In genomic region chr12:79988368-79988767, GRCh38 we compare ENCODE assay signal across 19 cellular contexts. TPM values are rescaled to one million over a fixed set of nuclear protein-coding genes. Genes with fewer than 3 reads are reported as not detected.
DNase-seq lines count a peak whose midpoint lies in the region; FAIRE-seq and TF ChIP-seq lines count a peak whose summit lies in the region.
"Had no signal": no experiment of that assay in that cellular context is flagged by ENCODE, and none has a peak within 500 bp of the region (broad histone marks: within the 10 kb centered on the region; RNA-seq: fewer than 3 reads in every experiment).

No MANE protein-coding gene starts in this region.

- peak overlapping the region; percentile 27; the same call in 1 of the 2 replicates for H3K27ac ChIP-seq in SJSA1
- H3K27ac ChIP-seq: 22Rv1 had no signal

- no peak for TF ChIP-seq CTCF in fibroblast of the aortic adventitia (IDR thresholded peaks at IDR 0.05; ENCODE audit: insufficient read depth, low read length)

- H3K4me1 ChIP-seq in SJSA1 (replicated peaks) = peaks cover 46% of the 10 kb centered on the region

- no peaks in the 10 kb centered on the region for H3K9me3 ChIP-seq in SJSA1 (replicated peaks)
- H3K9me3 ChIP-seq: testis had no signal

- no peak for TF ChIP-seq POLR2A in GM12891 (IDR thresholded peaks at IDR 0.05; ENCODE audit: low read depth, low read length)

- DNase-seq in NCI-H1105 treated with DMSO at 0.1 percent for 48 hours (lab: John Stamatoyannopoulos, UW) (peak; percentile 21), NCI-H1105 (lab: John Stamatoyannopoulos, UW) (no peak), SJSA1 (ENCODE audit: low read depth in 1 of 2, low spot score in 2 of 2) (peak in 1 of 2 experiments; percentile 55), fibroblast of the aortic adventitia (ENCODE audit: low read depth) (peak; percentile 30), GM19239 (ENCODE audit: insufficient read length, low spot score) (no peak), GM12891 (ENCODE audit: insufficient read length, low spot score) (no peak), GM19238 (ENCODE audit: insufficient read length, low spot score) (no peak)
- no peak for DNase-seq in stimulated activated CD8-positive, alpha-beta memory T cell treated with anti-CD3 and anti-CD28 coated beads, Interleukin-4, amount 100 ng/mL, for 48 hours
- DNase-seq: activated B cell treated with CpG ODN at 0.5 μM for 24 hours; activated effector memory CD4-positive, alpha-beta T cell treated with Interleukin-2 at 50 U/mL for 16 hours; amniotic stem cell; endodermal cell; midbrain; NCI-H446 treated with DMSO at 0.1 percent for 48 hours; SHP77 treated with DMSO at 0.1 percent for 48 hours; testis had no signal

- FAIRE-seq in GM19239 (lab: Jason Lieb, UNC) (no peak), GM12891 (lab: Jason Lieb, UNC) (no peak)
- FAIRE-seq: GM18507, HepG2 had no signal

- no peaks in the 10 kb centered on the region for H3K27me3 ChIP-seq in SJSA1 (replicated peaks)
- H3K27me3 ChIP-seq: testis had no signal

- H3K4me3 ChIP-seq in SJSA1 (no peak overlapping the region), fibroblast of the aortic adventitia (ENCODE audit: low read depth, low read length) (no peak overlapping the region)
- H3K4me3 ChIP-seq: testis had no signal

- no peaks in the 10 kb centered on the region for H3K36me3 ChIP-seq in SJSA1

TF ChIP-seq in GM12891, 5 proteins besides CTCF, POLR2A, EP300 and RAD21:
- TF ChIP-seq TAF1 (IDR thresholded peaks at IDR 0.05; ENCODE audit: low read depth, low read length) (no peak), SPI1 (IDR thresholded peaks at IDR 0.05; ENCODE audit: low read depth, low read length) (no peak), POLR2AphosphoS5 (IDR thresholded peaks at IDR 0.05; ENCODE audit: low read depth, low read length) (no peak), PAX5 (IDR thresholded peaks at IDR 0.05; ENCODE audit: insufficient read depth, low read length, severe bottlenecking) (no peak), POU2F2 (IDR thresholded peaks at IDR 0.05; ENCODE audit: low read depth, low read length) (no peak)
TF ChIP-seq in GM12891: peak in this region for 0.

RNA-seq across cellular contexts. Expression of gene PPP1R12A, which starts 53.5 kb away (rescaled TPM):
- 91.9 and 93.8 TPM in 2 replicates for total RNA-seq in SJSA1 (2014; rRNA removed; shearing (Covaris generic))
- 119 and 269 TPM in 2 replicates for total RNA-seq in fibroblast of the aortic adventitia (ENCODE audit: low replicate concordance)
- 27.2 TPM for polyA plus RNA-seq in GM12891 (2012; ENCODE audit: low read depth, missing spikeins)

Comparison
In these comparisons a context has a peak if more than half of its experiments do, and no peak if none do; other contexts are left out.
1. DNase-seq: peak in NCI-H1105 treated with DMSO at 0.1 percent for 48 hours (single experiment) and fibroblast of the aortic adventitia (single experiment); none in NCI-H1105 (single experiment), GM19239 (single experiment), GM12891 (single experiment), stimulated activated CD8-positive, alpha-beta memory T cell treated with anti-CD3 and anti-CD28 coated beads, Interleukin-4, amount 100 ng/mL, for 48 hours (single experiment) and GM19238 (single experiment).